12 cellular contexts compared by ENCODE assay signal in the genomic region with DNA sequence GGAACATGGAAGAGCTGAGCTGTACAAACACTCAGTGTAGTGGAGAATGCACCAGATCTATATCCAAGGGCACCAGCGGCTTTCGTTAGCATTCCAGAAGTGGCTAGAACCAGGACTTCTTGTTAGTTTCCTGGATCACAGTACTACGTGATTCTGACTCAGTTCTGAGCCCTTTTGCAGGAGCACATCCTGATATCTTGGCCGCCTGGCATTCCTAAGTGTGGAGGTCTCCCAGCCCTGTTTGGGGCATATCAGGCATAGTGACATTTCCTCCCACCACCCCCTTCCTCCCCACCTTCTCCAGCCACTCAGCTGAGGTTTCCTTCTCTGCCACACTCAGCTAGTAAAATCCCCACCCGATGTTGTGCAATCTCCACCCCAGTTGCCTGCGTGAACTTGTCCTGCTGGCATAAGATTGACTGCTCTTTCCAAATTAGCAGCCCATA.
A peak's percentile ranks its signal among the peaks of the same experiment; 100 is the strongest.
DNase-seq lines count a peak whose midpoint lies in the region; ATAC-seq and TF ChIP-seq lines count a peak whose summit lies in the region.
"Had no signal": no experiment of that assay in that cellular context is flagged by ENCODE, and none has a peak within 500 bp of the region (broad histone marks: within the 10 kb centered on the region; RNA-seq: fewer than 3 reads in every experiment).

No MANE protein-coding gene starts in this region.

- H3K27ac Mint-ChIP-seq in T-helper 17 cell, result peak overlapping the region; percentile 92

- no peaks in the 10 kb centered on the region for H3K27me3 Mint-ChIP-seq in T-helper 17 cell

- no peak for TF ChIP-seq CTCF in fibroblast of the aortic adventitia (IDR thresholded peaks at IDR 0.05; ENCODE audit: insufficient read depth, low read length)
- TF ChIP-seq CTCF in spleen (IDR thresholded peaks at IDR 0.05 in 8 of 11, conservative IDR thresholded peaks at IDR 0.05 in 3 of 11), result no peak

- H3K27me3 ChIP-seq in spleen (replicated peaks in 1 of 7), result no peaks in the 10 kb centered on the region

- peaks cover 21% of the 10 kb centered on the region for H3K36me3 Mint-ChIP-seq in T-helper 17 cell (ENCODE audit: low read depth)

- peak; percentile 40 for DNase-seq in HT1080 (ENCODE audit: low read depth)
- no peak for DNase-seq in T-helper 17 cell
- DNase-seq in fibroblast of the aortic adventitia (ENCODE audit: low read depth), result peak; percentile 20
- no peak for DNase-seq in spleen
- no peak for DNase-seq in activated effector memory CD4-positive, alpha-beta T cell treated with Interleukin-2 at 50 U/mL for 16 hours
- no peak for DNase-seq in NCI-H524 treated with DMSO at 0.1 percent for 48 hours (lab: John Stamatoyannopoulos, UW)
- no peak for DNase-seq in SHP77 (lab: John Stamatoyannopoulos, UW)
- DNase-seq: cerebellar nuclear complex; HCEC 1CT; NCI-H1105 treated with DMSO at 0.1 percent for 48 hours; stimulated activated CD4-positive, alpha-beta T cell treated with anti-CD3 and anti-CD28 coated beads, Interleukin-1b, Interleukin-23, amount 100 ng/mL, for 48 hours; T1000 had no signal

- no peak for TF ChIP-seq POLR2A in spleen (IDR thresholded peaks at IDR 0.05)

- H3K36me3 ChIP-seq in spleen, result peaks cover 0 to 100% (median 81%) of the 10 kb centered on the region in 6 donors

- H3K4me1 Mint-ChIP-seq in T-helper 17 cell, result peaks cover 30% of the 10 kb centered on the region

- no peak overlapping the region for H3K4me3 ChIP-seq in fibroblast of the aortic adventitia (ENCODE audit: low read depth, low read length)
- H3K4me3 ChIP-seq in spleen, result peak overlapping the region in 1 of 8 donors; percentile 2

- peaks cover 26 to 92% (median 64%) of the 10 kb centered on the region in 6 donors for H3K4me1 ChIP-seq in spleen

- intact Hi-C loops in spleen (cut with DNase I; ENCODE audit: low total_unique reads), result no loop called here

- WGBS in spleen, 5 donors, result 29 to 59% (median 34%) methylated on average over 6 of the region's 6 CpGs

- no peak overlapping the region for H3K4me3 Mint-ChIP-seq in T-helper 17 cell

- peak overlapping the region in 6 of 8 donors; percentile 58 to 98 (median 68) for H3K27ac ChIP-seq in spleen

- H3K9me3 ChIP-seq in T-helper 17 cell (ENCODE audit: control insufficient read depth, low read length, poor library complexity, severe bottlenecking) (no peaks in the 10 kb centered on the region), spleen (no peaks in the 10 kb centered on the region)

- peak; percentile 46 for ATAC-seq in T-helper 17 cell

Comparison
In these comparisons a context has a peak if more than half of its experiments do, and no peak if none do; other contexts are left out.
1. DNase-seq: peak in HT1080 (single experiment) and fibroblast of the aortic adventitia (single experiment); none in T-helper 17 cell (0 of 3), spleen (single experiment), activated effector memory CD4-positive, alpha-beta T cell treated with Interleukin-2 at 50 U/mL for 16 hours (single experiment), NCI-H524 treated with DMSO at 0.1 percent for 48 hours (single experiment) and SHP77 (0 of 2).